8 cellular contexts compared by ENCODE assay signal in the genomic region with DNA sequence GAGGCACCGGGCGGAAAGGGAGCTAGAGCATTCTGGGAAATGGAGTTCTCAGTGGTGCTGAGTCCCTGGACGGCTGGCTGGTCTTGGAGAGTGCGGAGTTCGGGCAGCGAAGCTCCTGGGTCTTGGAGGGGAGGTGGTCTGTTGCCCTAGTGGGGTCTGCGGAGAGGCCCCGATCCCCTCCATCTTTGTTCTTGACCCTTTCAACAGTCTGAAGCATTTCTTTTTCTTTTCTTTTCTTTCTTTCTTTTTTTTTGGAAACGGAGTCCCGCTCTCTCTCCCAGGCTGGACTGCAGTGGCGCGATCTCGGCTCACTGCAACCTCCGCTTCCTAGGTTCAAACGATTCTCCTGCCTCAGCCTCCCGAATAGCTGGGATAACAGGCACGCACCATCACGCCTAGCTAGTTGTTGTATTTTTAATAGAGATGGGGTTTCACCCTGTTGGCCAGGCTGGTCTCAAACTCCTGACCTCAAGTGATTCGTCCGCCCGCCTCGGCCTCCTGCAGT. TPM values are rescaled to one million over a fixed set of nuclear protein-coding genes. Genes with fewer than 3 reads are reported as not detected.
A peak's percentile ranks its signal among the peaks of the same experiment; 100 is the strongest.
DNase-seq lines count a peak whose midpoint lies in the region; ATAC-seq and TF ChIP-seq lines count a peak whose summit lies in the region.

No MANE protein-coding gene starts in this region.

- peaks cover 23% of the 10 kb centered on the region for H3K36me3 ChIP-seq in left ventricle myocardium inferior
- no peaks in the 10 kb centered on the region for H3K36me3 ChIP-seq in breast epithelium

- no peak for ATAC-seq in left ventricle myocardium superior
- no peak for ATAC-seq in HG03095 (IDR thresholded peaks at IDR 0.05; ENCODE audit: unreplicated experiment)
- ATAC-seq in GM18868 (IDR thresholded peaks at IDR 0.05; ENCODE audit: unreplicated experiment), result no peak
- no peak for ATAC-seq in esophagus mucosa

- no peaks in the 10 kb centered on the region for H3K9me3 ChIP-seq in left ventricle myocardium inferior (replicated peaks)
- no peaks in the 10 kb centered on the region for H3K9me3 ChIP-seq in breast epithelium
- H3K9me3 ChIP-seq in mononuclear cell (ENCODE audit: low read depth, low read length), result no peaks in the 10 kb centered on the region

- TF ChIP-seq CTCF in left ventricle myocardium inferior (IDR thresholded peaks at IDR 0.05; ENCODE audit: borderline replicate concordance) (no peak), breast epithelium (IDR thresholded peaks at IDR 0.05) (no peak)

- H3K4me3 ChIP-seq in left ventricle myocardium inferior, result peak overlapping the region; percentile 98
- peak overlapping the region; percentile 67 to 94 (median 87) for H3K4me3 ChIP-seq in breast epithelium
- H3K4me3 ChIP-seq in mononuclear cell (ENCODE audit: low read length), result peak overlapping the region; percentile 89

- peaks cover 38% of the 10 kb centered on the region for H3K4me1 ChIP-seq in left ventricle myocardium inferior
- no peaks in the 10 kb centered on the region for H3K4me1 ChIP-seq in breast epithelium
- peaks cover 29% of the 10 kb centered on the region for H3K4me1 ChIP-seq in mononuclear cell (ENCODE audit: insufficient read depth, low read length)

- no peak overlapping the region for H3K27ac ChIP-seq in left ventricle myocardium inferior (replicated peaks)
- peak overlapping the region in 1 of 2 donors; percentile 88 for H3K27ac ChIP-seq in breast epithelium

- DNase-seq in left ventricle myocardium inferior, result no peak
- no peak for DNase-seq in left ventricle myocardium superior
- no peak for DNase-seq in breast epithelium (ENCODE audit: low spot score in 2 of 2)
- no peak for DNase-seq in NCI-H187 treated with DMSO at 0.1 percent for 48 hours (lab: John Stamatoyannopoulos, UW)

- no peak for TF ChIP-seq POLR2A in breast epithelium (IDR thresholded peaks at IDR 0.05)

- intact Hi-C loops in left ventricle myocardium inferior (cut with micrococcal nuclease), result no loop called here
- intact Hi-C loops in left ventricle myocardium superior (cut with micrococcal nuclease), result no loop called here
- intact Hi-C loops in breast epithelium (cut with DNase I; ENCODE audit: low total_unique reads), result loop anchor here (5.0 kb wide), 1 partner anchor 1249 kb away; the partner anchor contains the start of gene ZC3H4

- peaks cover 40% of the 10 kb centered on the region for H3K27me3 ChIP-seq in left ventricle myocardium inferior (ENCODE audit: low read depth)
- H3K27me3 ChIP-seq in breast epithelium, result peaks cover 0 to 6% of the 10 kb centered on the region in 2 donors
- peaks cover 22% of the 10 kb centered on the region for H3K27me3 ChIP-seq in mononuclear cell (ENCODE audit: insufficient read depth, low read length)

RNA-seq across cellular contexts. Expression of gene SYMPK, which starts 0.4 kb away (rescaled TPM):
- total RNA-seq in left ventricle myocardium inferior (35.9 TPM), left ventricle myocardium superior (38.3 TPM), breast epithelium (10 to 100 TPM; 24.3 to 50.8 (median 31.3) TPM), mononuclear cell (27.2 TPM), esophagus mucosa (42.9 TPM)

RNA-seq across cellular contexts. Expression of gene FOXA3, which starts 0.7 kb away (rescaled TPM):
- total RNA-seq in left ventricle myocardium inferior, result not detected
- total RNA-seq in left ventricle myocardium superior, result not detected
- under 1 TPM in 1 of 3 donors, not detected in 2; 0.33 TPM for total RNA-seq in breast epithelium
- total RNA-seq in mononuclear cell, result not detected
- not detected for total RNA-seq in esophagus mucosa

RNA-seq across cellular contexts. Expression of gene IRF2BP1, which starts 22.6 kb away (rescaled TPM):
- total RNA-seq in left ventricle myocardium inferior (18.5 TPM), left ventricle myocardium superior (22.3 TPM), breast epithelium (10 to 100 TPM; 16.5 to 26.5 (median 19.7) TPM), mononuclear cell (17.3 TPM), esophagus mucosa (10.0 TPM)

RNA-seq across cellular contexts. Expression of gene MYPOP, which starts 39.0 kb away (rescaled TPM):
- total RNA-seq in left ventricle myocardium inferior, result 16.2 TPM
- 18.5 TPM for total RNA-seq in left ventricle myocardium superior
- total RNA-seq in breast epithelium, result 1 to 10 TPM; 2.0 to 5.9 (median 2.4) TPM
- total RNA-seq in mononuclear cell, result 1.3 TPM
- 3.7 TPM for total RNA-seq in esophagus mucosa

RNA-seq across cellular contexts. Expression of gene RSPH6A, which starts 48.3 kb away (rescaled TPM):
- total RNA-seq in left ventricle myocardium inferior (not detected), left ventricle myocardium superior (not detected), breast epithelium (under 1 TPM in 1 of 3 donors, not detected in 2; 0.15 TPM), mononuclear cell (0.10 TPM), esophagus mucosa (0.12 TPM)
